Comparison of ENCODE assay signal across 16 cellular contexts in genomic region chr15:85388506-85388905, GRCh38.
"Had no signal": no experiment of that assay in that cellular context is flagged by ENCODE, and none has a peak within 500 bp of the region (broad histone marks: within the 10 kb centered on the region; RNA-seq: fewer than 3 reads in every experiment).

No MANE protein-coding gene starts in this region.

- H3K9me3 ChIP-seq: breast epithelium, tibial artery had no signal

- H3K4me3 Mint-ChIP-seq: activated naive CD8-positive, alpha-beta T cell treated with anti-CD3 and anti-CD28 coated beads for 36 hours; nephron progenitor cell; T-helper 2 cell treated with Interferon-gamma antibody and Interleukin-4, amounts not matched to agents 5 μg/mL and 100 μg/mL, for 36 hours had no signal

- H3K27me3 ChIP-seq: breast epithelium, tibial artery had no signal

- H3K36me3 ChIP-seq: breast epithelium, tibial artery had no signal

- H3K4me3 ChIP-seq: breast epithelium, dorsolateral prefrontal cortex, tibial artery had no signal

- H3K9me3 Mint-ChIP-seq: activated naive CD8-positive, alpha-beta T cell treated with anti-CD3 and anti-CD28 coated beads for 36 hours; T-helper 2 cell treated with Interferon-gamma antibody and Interleukin-4, amounts not matched to agents 5 μg/mL and 100 μg/mL, for 36 hours had no signal

- DNase-seq: activated CD4-positive, alpha-beta T cell treated with anti-CD3 and anti-CD28 coated beads, Interleukin-2, amount 50 U/mL, for 48 hours; activated CD4-positive, CD25-positive, alpha-beta regulatory T cell treated with anti-CD3 and anti-CD28 coated beads, Interleukin-2, amount 50 U/mL, for 72 hours; activated gamma-delta T cell treated with Interleukin-2 at 50 U/mL for 16 hours; activated naive CD8-positive, alpha-beta T cell treated with anti-CD3 and anti-CD28 coated beads for 36 hours; activated T-cell treated with anti-CD3 and anti-CD28 coated beads, Interleukin-2, amount 50 U/mL, for 48 hours; anterior cingulate cortex; dorsolateral prefrontal cortex; islet precursor cell; mesenchymal stem cell; nephron progenitor cell; stimulated activated CD4-positive, alpha-beta T cell treated with anti-CD3 and anti-CD28 coated beads, Interleukin-4, amount 100 ng/mL, for 1 hour; stimulated activated CD8-positive, alpha-beta memory T cell treated with anti-CD3 and anti-CD28 coated beads, Interleukin-4, amount 100 ng/mL, for 48 hours; tibial artery had no signal

- H3K27ac ChIP-seq: breast epithelium, dorsolateral prefrontal cortex, tibial artery had no signal

- H3K27me3 Mint-ChIP-seq: activated naive CD8-positive, alpha-beta T cell treated with anti-CD3 and anti-CD28 coated beads for 36 hours had no signal

- H3K27ac Mint-ChIP-seq: activated naive CD8-positive, alpha-beta T cell treated with anti-CD3 and anti-CD28 coated beads for 36 hours; nephron progenitor cell; T-helper 2 cell treated with Interferon-gamma antibody and Interleukin-4, amounts not matched to agents 5 μg/mL and 100 μg/mL, for 36 hours had no signal

- ATAC-seq: left lobe of liver had no signal
